9 cellular contexts compared by ENCODE assay signal in genomic region chr6:37038297-37039198, GRCh38. TPM values are rescaled to one million over a fixed set of nuclear protein-coding genes. Genes with fewer than 3 reads are reported as not detected.
DNase-seq lines count a peak whose midpoint lies in the region; ATAC-seq and TF ChIP-seq lines count a peak whose summit lies in the region.
"Had no signal": no experiment of that assay in that cellular context is flagged by ENCODE, and none has a peak within 500 bp of the region (broad histone marks: within the 10 kb centered on the region; RNA-seq: fewer than 3 reads in every experiment).

No MANE protein-coding gene starts in this region.

- no peaks in the 10 kb centered on the region for H3K36me3 ChIP-seq in esophagus muscularis mucosa

- peak; percentile 92 for ATAC-seq in omental fat pad (ENCODE audit: low FRiP score)
- ATAC-seq in HG03432 (IDR thresholded peaks at IDR 0.05; ENCODE audit: unreplicated experiment), result no peak
- no peak for ATAC-seq in GM18868 (IDR thresholded peaks at IDR 0.05; ENCODE audit: unreplicated experiment)
- ATAC-seq in HG02798 (IDR thresholded peaks at IDR 0.05; ENCODE audit: poor library complexity, unreplicated experiment), result no peak

- H3K27ac ChIP-seq in RWPE1, result peak overlapping the region; percentile 76
- H3K27ac ChIP-seq in esophagus muscularis mucosa (replicated peaks in 1 of 4), result peak overlapping the region in 2 of 4 donors; percentile 25 to 47

- WGBS in esophagus muscularis mucosa, result 54% methylated on average over 10 of the region's 13 CpGs

- peak; percentile 67 for TF ChIP-seq EP300 in esophagus muscularis mucosa (IDR thresholded peaks at IDR 0.05)

- intact Hi-C loops in esophagus muscularis mucosa (cut with DNase I), result no loop called here

- H3K4me1 ChIP-seq in esophagus muscularis mucosa, result peaks cover 0 to 10% (median 8%) of the 10 kb centered on the region in 4 donors

- H3K4me3 ChIP-seq in esophagus muscularis mucosa, result no peak overlapping the region

- DNase-seq in DMS 273 (lab: John Stamatoyannopoulos, UW; ENCODE audit: unreplicated experiment) (peak; percentile 91), RWPE1 (ENCODE audit: low spot score) (no peak), esophagus muscularis mucosa (ENCODE audit: extremely low spot score) (no peak), omental fat pad (ENCODE audit: low spot score) (no peak), MV-4-11 (lab: John Stamatoyannopoulos, UW) (no peak)

- TF ChIP-seq POLR2A in esophagus muscularis mucosa (IDR thresholded peaks at IDR 0.05; ENCODE audit: low read depth), result no peak

- no peaks in the 10 kb centered on the region for H3K27me3 ChIP-seq in esophagus muscularis mucosa

- no peaks in the 10 kb centered on the region for H3K9me3 ChIP-seq in esophagus muscularis mucosa

- CTCF ChIA-PET in RWPE1 (lab: Yijun Ruan, JAX), result interaction anchor here (0.6 to 1.2 kb wide), 3 partner anchors 8 to 124 kb away, joined by 4 to 6 read pairs (median 5); no protein-coding TSS in a partner anchor

- no peak for TF ChIP-seq CTCF in RWPE1 (conservative IDR thresholded peaks at IDR 0.05; ENCODE audit: low read depth)
- TF ChIP-seq CTCF in esophagus muscularis mucosa (IDR thresholded peaks at IDR 0.05), result no peak
- no peak for TF ChIP-seq CTCF in omental fat pad (IDR thresholded peaks at IDR 0.05)

- POLR2A ChIA-PET in RWPE1 (lab: Yijun Ruan, JAX; ENCODE audit: low non-redundant PET), result no interaction called here

RNA-seq across cellular contexts. Expression of gene FGD2, which starts 33.1 kb away (rescaled TPM):
- total RNA-seq in esophagus muscularis mucosa, result 10 to 100 TPM; 13.9 to 23.1 (median 19.3) TPM
- 10 to 100 TPM; 20.0 to 83.6 (median 63.0) TPM for total RNA-seq in omental fat pad
- total RNA-seq: endothelial cell of umbilical vein had no signal

RNA-seq across cellular contexts. Expression of gene MTCH1, which starts 52.6 kb away (rescaled TPM):
- total RNA-seq in esophagus muscularis mucosa (100 to 1,000 TPM; 205 to 258 (median 232) TPM), omental fat pad (100 to 1,000 TPM; 227 to 251 (median 239) TPM)
